1 cellular context compared by ENCODE assay signal in the genomic region with DNA sequence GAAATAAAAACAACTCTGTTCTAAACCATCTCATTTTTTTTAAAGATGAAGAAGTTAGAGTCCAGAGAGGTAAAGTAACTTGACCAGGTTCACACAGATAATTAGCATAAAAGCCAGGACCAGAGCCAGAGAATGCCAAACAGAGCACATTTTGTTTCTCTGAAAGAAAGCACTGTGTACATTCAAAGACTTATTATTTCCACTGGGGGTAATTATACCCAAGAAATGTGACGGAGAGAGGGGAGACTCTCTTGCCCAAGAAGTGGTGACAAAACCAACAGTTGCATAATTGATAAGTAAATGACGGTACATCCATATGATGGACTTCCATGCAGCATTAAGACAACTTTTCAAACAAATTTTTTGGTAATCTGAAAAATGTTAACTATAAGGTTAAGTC.
TF ChIP-seq lines count a peak whose summit lies in the region.

No MANE protein-coding gene starts in this region.

TF ChIP-seq in GM12878, 131 proteins besides CTCF, POLR2A, EP300 and RAD21 (continued from another document):
- TF ChIP-seq IRF3 (IDR thresholded peaks at IDR 0.05) (no peak), PML (IDR thresholded peaks at IDR 0.05; ENCODE audit: low read length) (no peak), FOS (IDR thresholded peaks at IDR 0.05; ENCODE audit: borderline replicate concordance, extremely low read depth, insufficient read length) (no peak), E2F8 (IDR thresholded peaks at IDR 0.05; ENCODE audit: low read depth, partially characterized antibody) (no peak)
